In genomic region chr4:138859249-138859648, GRCh38 we compare ENCODE assay signal across 35 cellular contexts.
DNase-seq lines count a peak whose midpoint lies in the region; ATAC-seq and TF ChIP-seq lines count a peak whose summit lies in the region.
"Had no signal": no experiment of that assay in that cellular context is flagged by ENCODE, and none has a peak within 500 bp of the region (broad histone marks: within the 10 kb centered on the region; RNA-seq: fewer than 3 reads in every experiment).

No MANE protein-coding gene starts in this region.

- no peaks in the 10 kb centered on the region for H3F3A ChIP-seq in Loucy (ENCODE audit: low read depth)

- in situ Hi-C loops in Caki2 (cut with HindIII; ENCODE audit: low pct_unique_long_range_greater_than_20kb, low sequenced_read_pairs) = no loop called here

- H3K9ac ChIP-seq in Loucy (ENCODE audit: low read depth, low read length, poor library complexity, severe bottlenecking) = no peak overlapping the region
- H3K9ac ChIP-seq: SK-N-SH had no signal

- CTCF ChIA-PET in T-cell (lab: Charles Lee) = no interaction called here

- H2AFZ ChIP-seq in Loucy (ENCODE audit: low read length) = no peak overlapping the region
- H2AFZ ChIP-seq: GM23338 had no signal

- no peaks in the 10 kb centered on the region for H3K9me3 ChIP-seq in Loucy (ENCODE audit: insufficient read depth, low read depth, low read length)
- H3K9me3 ChIP-seq: heart left ventricle, SK-N-SH, thyroid gland, uterus had no signal

- peaks cover 40% of the 10 kb centered on the region for H3K4me1 ChIP-seq in Loucy (ENCODE audit: insufficient read depth, low read length, poor library complexity, severe bottlenecking)
- H3K4me1 ChIP-seq: heart left ventricle, thyroid gland, uterus had no signal

- H3K79me2 ChIP-seq in Loucy (ENCODE audit: insufficient read depth, low read length) = no peaks in the 10 kb centered on the region

- TF ChIP-seq CTCF in Loucy (conservative IDR thresholded peaks at IDR 0.05; ENCODE audit: low read length) (no peak), epithelial cell of proximal tubule (conservative IDR thresholded peaks at IDR 0.05; ENCODE audit: low read depth, low read length) (no peak), foreskin fibroblast (IDR thresholded peaks at IDR 0.05; ENCODE audit: low read depth, low read length) (no peak), osteocyte (IDR thresholded peaks at IDR 0.05) (no peak)

- peak overlapping the region; percentile 3 for H3K4me2 ChIP-seq in Loucy (ENCODE audit: low read depth, low read length, poor library complexity, severe bottlenecking)
- H3K4me2 ChIP-seq: GM23338, SK-N-SH had no signal

- H3K4me3 ChIP-seq in Loucy (ENCODE audit: low read length, poor library complexity, severe bottlenecking) (no peak overlapping the region), epithelial cell of proximal tubule (ENCODE audit: low read depth, low read length) (no peak overlapping the region), foreskin fibroblast (ENCODE audit: low read depth in 1 of 2, low read length in 2 of 2) (no peak overlapping the region)
- H3K4me3 ChIP-seq: cardiac muscle cell, coronary artery, GM23338, heart left ventricle, thyroid gland, uterus had no signal

- DNase-seq in Caki2 (ENCODE audit: low read depth) (peak; percentile 75), epithelial cell of proximal tubule (ENCODE audit: low read depth) (peak; percentile 73), mucosa of gallbladder (ENCODE audit: low spot score) (peak; percentile 64), T-cell (no peak), foreskin fibroblast (no peak), osteocyte (ENCODE audit: extremely low spot score, unreplicated experiment) (no peak), NCI-H82 (lab: John Stamatoyannopoulos, UW) (no peak)
- DNase-seq: activated CD4-positive, alpha-beta T cell treated with anti-CD3 and anti-CD28 coated beads, Interleukin-2, amount 50 U/mL, for 1 hour; activated CD4-positive, CD25-positive, alpha-beta regulatory T cell; activated gamma-delta T cell treated with Interleukin-2 at 50 U/mL for 16 hours; activated naive CD8-positive, alpha-beta T cell treated with anti-CD3 and anti-CD28 coated beads, Interleukin-2, amount 10 ng/mL, durations not matched to agents 7 days and 5 days; activated T-cell treated with anti-CD3 and anti-CD28 coated beads, Interleukin-2, amount 50 U/mL, for 24 hours; aorta; CD4-positive, alpha-beta T cell; DMS 273 treated with DMSO at 0.1 percent for 48 hours; effector CD8-positive, alpha-beta T cell; erythroblast; heart left ventricle; MV-4-11; NCI-H1436 treated with DMSO at 0.1 percent for 48 hours; NCI-H2107; SK-N-SH; stimulated activated CD4-positive, alpha-beta T cell treated with anti-CD3 and anti-CD28 coated beads, Interleukin-12 subunit alpha, Interleukin-12 subunit beta, amount 100 ng/mL, for 4 hours; stimulated activated CD4-positive, alpha-beta T cell treated with anti-CD3 and anti-CD28 coated beads, Interleukin-2, amount 100 ng/mL, for 48 hours; stimulated activated naive CD8-positive, alpha-beta T cell treated with anti-CD3 and anti-CD28 coated beads, Interleukin-15, amount 100 ng/mL, for 72 hours; thyroid gland; uterus had no signal

- H3K9me2 ChIP-seq in Loucy (replicated peaks; ENCODE audit: low read depth, low read length) = no peaks in the 10 kb centered on the region
- H3K9me2 ChIP-seq: SK-N-SH had no signal

- H3K27ac Mint-ChIP-seq in T-cell (no peak overlapping the region), osteocyte (ENCODE audit: unreplicated experiment) (no peak overlapping the region)
- H3K27ac Mint-ChIP-seq: activated naive CD8-positive, alpha-beta T cell treated with anti-CD3 and anti-CD28 coated beads, Interleukin-2, amount 10 ng/mL, durations not matched to agents 7 days and 5 days; activated T-cell treated with anti-CD3 and anti-CD28 coated beads, Interleukin-2, amount 50 U/mL, for 24 hours; CD4-positive, alpha-beta T cell; GM23338; memory B cell; stimulated activated naive CD8-positive, alpha-beta T cell treated with anti-CD3 and anti-CD28 coated beads, Interleukin-15, amount 100 ng/mL, for 72 hours; T-helper 1 cell treated with Interleukin-12 subunit alpha and Interleukin-12 subunit beta and Interleukin-4 antibody, amounts not matched to agents 30 μg/mL and 1 μg/mL, for 36 hours had no signal

- no peak overlapping the region for H3K4me3 Mint-ChIP-seq in T-cell
- no peak overlapping the region for H3K4me3 Mint-ChIP-seq in osteocyte (ENCODE audit: unreplicated experiment)
- H3K4me3 Mint-ChIP-seq: activated naive CD8-positive, alpha-beta T cell treated with anti-CD3 and anti-CD28 coated beads, Interleukin-2, amount 10 ng/mL, durations not matched to agents 7 days and 5 days; activated T-cell treated with anti-CD3 and anti-CD28 coated beads, Interleukin-2, amount 50 U/mL, for 24 hours; CD4-positive, alpha-beta T cell; GM23338; memory B cell; stimulated activated naive CD8-positive, alpha-beta T cell treated with anti-CD3 and anti-CD28 coated beads, Interleukin-15, amount 100 ng/mL, for 72 hours; T-helper 1 cell treated with Interleukin-12 subunit alpha and Interleukin-12 subunit beta and Interleukin-4 antibody, amounts not matched to agents 30 μg/mL and 1 μg/mL, for 36 hours had no signal

- H3K36me3 ChIP-seq in Loucy (ENCODE audit: insufficient read depth, low read length) = no peaks in the 10 kb centered on the region
- H3K36me3 ChIP-seq: cardiac muscle cell, heart left ventricle, thyroid gland, uterus had no signal

- H3K36me3 Mint-ChIP-seq in T-cell (no peaks in the 10 kb centered on the region), osteocyte (ENCODE audit: unreplicated experiment) (no peaks in the 10 kb centered on the region)
- H3K36me3 Mint-ChIP-seq: activated naive CD8-positive, alpha-beta T cell treated with anti-CD3 and anti-CD28 coated beads, Interleukin-2, amount 10 ng/mL, durations not matched to agents 7 days and 5 days; memory B cell had no signal

- H3K27me3 Mint-ChIP-seq in T-cell = peaks cover 9 to 11% of the 10 kb centered on the region in 2 donors
- peaks cover 7% of the 10 kb centered on the region for H3K27me3 Mint-ChIP-seq in osteocyte (ENCODE audit: unreplicated experiment)

- H3K9me3 Mint-ChIP-seq in T-cell = no peaks in the 10 kb centered on the region
- no peaks in the 10 kb centered on the region for H3K9me3 Mint-ChIP-seq in osteocyte (ENCODE audit: unreplicated experiment)
- H3K9me3 Mint-ChIP-seq: activated naive CD8-positive, alpha-beta T cell treated with anti-CD3 and anti-CD28 coated beads, Interleukin-2, amount 10 ng/mL, durations not matched to agents 7 days and 5 days; activated T-cell treated with anti-CD3 and anti-CD28 coated beads, Interleukin-2, amount 50 U/mL, for 24 hours; CD4-positive, alpha-beta T cell; memory B cell; T-helper 1 cell treated with Interleukin-12 subunit alpha and Interleukin-12 subunit beta and Interleukin-4 antibody, amounts not matched to agents 30 μg/mL and 1 μg/mL, for 36 hours had no signal

- H3K4me1 Mint-ChIP-seq in T-cell (no peaks in the 10 kb centered on the region), osteocyte (ENCODE audit: unreplicated experiment) (peaks cover 9% of the 10 kb centered on the region)
- H3K4me1 Mint-ChIP-seq: activated naive CD8-positive, alpha-beta T cell treated with anti-CD3 and anti-CD28 coated beads, Interleukin-2, amount 10 ng/mL, durations not matched to agents 7 days and 5 days; GM23338; memory B cell; stimulated activated naive CD8-positive, alpha-beta T cell treated with anti-CD3 and anti-CD28 coated beads, Interleukin-15, amount 100 ng/mL, for 72 hours had no signal

- H3K27me3 ChIP-seq in Loucy (ENCODE audit: insufficient read depth, low read length, poor library complexity, severe bottlenecking) = no peaks in the 10 kb centered on the region
- H3K27me3 ChIP-seq: cardiac muscle cell, thyroid gland, uterus had no signal

- no peak for ATAC-seq in T-cell (replicated peaks in 1 of 4)
- ATAC-seq: GM23338; heart left ventricle; left lobe of liver; sciatic nerve; stimulated activated naive CD8-positive, alpha-beta T cell treated with anti-CD3 and anti-CD28 coated beads, Interleukin-15, amount 100 ng/mL, for 72 hours had no signal

- no peaks in the 10 kb centered on the region for H4K20me1 ChIP-seq in Loucy (ENCODE audit: insufficient read depth, low read length, poor library complexity, severe bottlenecking)

- POLR2A ChIA-PET in T-cell (lab: Charles Lee) = no interaction called here

Comparison
In these comparisons a context has a peak if more than half of its experiments do, and no peak if none do; other contexts are left out.
1. DNase-seq: peak in Caki2 (single experiment), epithelial cell of proximal tubule (single experiment) and mucosa of gallbladder (single experiment); none in T-cell (0 of 34), foreskin fibroblast (0 of 2), osteocyte (single experiment) and NCI-H82 (single experiment).